Comparison of ENCODE assay signal across 17 cellular contexts in genomic region chr1:115158181-115158580, GRCh38.
DNase-seq lines count a peak whose midpoint lies in the region; ATAC-seq and TF ChIP-seq lines count a peak whose summit lies in the region.
"Had no signal": no experiment of that assay in that cellular context is flagged by ENCODE, and none has a peak within 500 bp of the region (broad histone marks: within the 10 kb centered on the region; RNA-seq: fewer than 3 reads in every experiment).

No MANE protein-coding gene starts in this region.

- DNase-seq in right lobe of liver (no peak), mammary epithelial cell (peak; percentile 95), iris pigment epithelial cell (ENCODE audit: low read depth) (peak; percentile 75), NK-92 (lab: John Stamatoyannopoulos, UW; ENCODE audit: unreplicated experiment) (no peak), mesenteric fat pad (ENCODE audit: low spot score) (no peak)
- DNase-seq: activated CD4-positive, alpha-beta T cell treated with anti-CD3 and anti-CD28 coated beads for 4 hours; foreskin melanocyte; H7; islet precursor cell; NCI-H2029 treated with DMSO at 0.1 percent for 48 hours; stimulated activated CD4-positive, alpha-beta T cell treated with anti-CD3 and anti-CD28 coated beads, Interleukin-15, amount 100 ng/mL, for 24 hours; T-helper 1 cell had no signal

- TF ChIP-seq POLR2A in right lobe of liver (IDR thresholded peaks at IDR 0.05), result no peak

- 73% methylated on average over 2 of the region's 2 CpGs for WGBS in liver
- WGBS in right lobe of liver (ENCODE audit: insufficient coverage, low coverage, low lambda C conversion rate, missing lambda C conversion rate), result 60% methylated on average over 1 of the region's 2 CpGs
- 0% methylated on average over 1 of the region's 2 CpGs for WGBS in mammary epithelial cell (ENCODE audit: low coverage, missing lambda C conversion rate)

- H3K4me2 ChIP-seq in mammary epithelial cell (ENCODE audit: insufficient read depth, low read depth, low read length), result peak overlapping the region; percentile 55

- H3K4me3 ChIP-seq in liver (ENCODE audit: low read depth in 1 of 3, low read length in 3 of 3) (no peak overlapping the region), right lobe of liver (no peak overlapping the region), mammary epithelial cell (replicated peaks in 1 of 3; ENCODE audit: insufficient read depth in 1 of 3, low read depth in 2 of 3, low read length in 3 of 3) (no peak overlapping the region)
- H3K4me3 ChIP-seq: cardiac muscle cell, GM12878 had no signal

- in situ Hi-C loops in mammary epithelial cell (cut with MboI; ENCODE audit: low sequenced_read_pairs in 2 of 2), result no loop called here

- no peak for TF ChIP-seq RAD21 in liver (IDR thresholded peaks at IDR 0.05)

- H3K27ac ChIP-seq in liver (ENCODE audit: low read depth in 1 of 2, low read length in 2 of 2) (no peak overlapping the region), right lobe of liver (no peak overlapping the region), mammary epithelial cell (ENCODE audit: insufficient read depth, low read depth, low read length) (no peak overlapping the region)
- H3K27ac ChIP-seq: cardiac muscle cell had no signal

- H3K27me3 ChIP-seq in liver (ENCODE audit: control insufficient read depth in 4 of 4, insufficient read depth in 4 of 4, low read length in 3 of 4) (no peaks in the 10 kb centered on the region), right lobe of liver (no peaks in the 10 kb centered on the region), mammary epithelial cell (ENCODE audit: insufficient read depth, low read length) (no peaks in the 10 kb centered on the region)
- H3K27me3 ChIP-seq: cardiac muscle cell had no signal

- no peaks in the 10 kb centered on the region for H3K36me3 ChIP-seq in liver (ENCODE audit: control insufficient read depth in 4 of 4, insufficient read depth in 3 of 4, low read depth in 1 of 4, low read length in 3 of 4)
- H3K36me3 ChIP-seq in right lobe of liver, result no peaks in the 10 kb centered on the region
- H3K36me3 ChIP-seq in mammary epithelial cell (ENCODE audit: insufficient read depth, low read length), result no peaks in the 10 kb centered on the region
- H3K36me3 ChIP-seq: cardiac muscle cell had no signal

- no peaks in the 10 kb centered on the region for H3K79me2 ChIP-seq in mammary epithelial cell (ENCODE audit: insufficient read depth, low read length)

- no TSS peak for BruUV-seq in mammary epithelial cell (replicated peaks; lab: Mats Ljungman, UMichigan)

- no peaks in the 10 kb centered on the region for H4K20me1 ChIP-seq in mammary epithelial cell (ENCODE audit: insufficient read depth, low read length)

- TF ChIP-seq CTCF in liver (IDR thresholded peaks at IDR 0.05; ENCODE audit: low read depth, low read length, missing input control), result no peak
- no peak for TF ChIP-seq CTCF in right lobe of liver (IDR thresholded peaks at IDR 0.05)
- TF ChIP-seq CTCF in mammary epithelial cell (conservative IDR thresholded peaks at IDR 0.05 in 1 of 2, IDR thresholded peaks at IDR 0.05 in 1 of 2; ENCODE audit: extremely low read depth in 1 of 2, insufficient read depth in 1 of 2, low read depth in 1 of 2, low read length in 2 of 2), result no peak

- dilution Hi-C loops in mammary epithelial cell (cut with HindIII; ENCODE audit: low sequenced_read_pairs), result no loop called here

- H3K9ac ChIP-seq in liver (ENCODE audit: low read depth in 1 of 2, low read length in 2 of 2) (no peak overlapping the region), mammary epithelial cell (ENCODE audit: insufficient read depth, low read length) (no peak overlapping the region)

- ATAC-seq in right lobe of liver, result no peak
- no peak for ATAC-seq in GM19452 (IDR thresholded peaks at IDR 0.05; ENCODE audit: unreplicated experiment)
- ATAC-seq in GM21786 (IDR thresholded peaks at IDR 0.05; ENCODE audit: unreplicated experiment), result no peak
- ATAC-seq: GM12878 had no signal

- CTCF ChIA-PET in mammary epithelial cell (lab: Charles Lee; ENCODE audit: low non-redundant PET), result interaction anchor here (0.6 kb wide), 1 partner anchor 584 kb away, joined by 3 read pairs; no protein-coding TSS in a partner anchor

- H3K4me1 ChIP-seq in liver (ENCODE audit: control insufficient read depth in 4 of 4, insufficient read depth in 4 of 4, low read length in 3 of 4) (no peaks in the 10 kb centered on the region), right lobe of liver (peaks cover 0 to 4% (median 0%) of the 10 kb centered on the region in 4 donors), mammary epithelial cell (ENCODE audit: insufficient read depth, low read length) (peaks cover 20% of the 10 kb centered on the region)

- no peaks in the 10 kb centered on the region for H3K9me3 ChIP-seq in liver (ENCODE audit: control insufficient read depth in 4 of 4, low read length in 3 of 4)
- no peaks in the 10 kb centered on the region for H3K9me3 ChIP-seq in right lobe of liver
- H3K9me3 ChIP-seq in mammary epithelial cell (replicated peaks; ENCODE audit: insufficient read depth, low read length), result no peaks in the 10 kb centered on the region

- no peak overlapping the region for H2AFZ ChIP-seq in mammary epithelial cell (ENCODE audit: low read depth, low read length)

- intact Hi-C loops in right lobe of liver (cut with DNase I) (no loop called here), mammary epithelial cell (cut with micrococcal nuclease) (loop anchor here (1.0 to 2.0 kb wide), 2 partner anchors 10 to 13 kb away; no protein-coding TSS in a partner anchor)

TF ChIP-seq in liver, 16 proteins besides CTCF, POLR2A, EP300 and RAD21:
- TF ChIP-seq HNF4A (conservative IDR thresholded peaks at IDR 0.05), result no peak
- no peak for TF ChIP-seq YY1 (IDR thresholded peaks at IDR 0.05)
- peak; percentile 60 for TF ChIP-seq NR2F2 (IDR thresholded peaks at IDR 0.05)

Comparison
In these comparisons a context has a peak if more than half of its experiments do, and no peak if none do; other contexts are left out.
1. DNase-seq: peak in mammary epithelial cell (single experiment) and iris pigment epithelial cell (single experiment); none in right lobe of liver (0 of 3), NK-92 (single experiment) and mesenteric fat pad (single experiment).